8 cellular contexts compared by ENCODE assay signal in the genomic region with DNA sequence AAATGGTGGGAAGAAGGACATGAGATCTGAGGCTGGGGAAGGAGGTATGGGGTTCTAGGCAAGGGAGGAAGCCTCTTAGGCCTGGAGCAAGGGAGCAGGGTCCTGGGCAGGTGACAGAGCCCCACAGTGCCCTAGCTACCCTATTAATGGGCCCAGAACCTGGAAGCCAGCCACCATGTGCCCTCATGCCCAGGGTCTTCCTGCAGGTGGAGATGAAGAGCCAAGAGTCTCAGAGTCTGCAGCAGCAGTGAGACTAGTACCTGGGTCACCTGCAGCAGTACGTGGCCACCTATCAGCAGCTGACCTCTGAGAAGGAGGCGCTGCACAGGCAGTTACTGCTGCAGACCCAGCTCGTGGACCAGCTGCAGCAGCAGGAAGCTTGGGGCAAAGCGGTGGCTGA.
DNase-seq lines count a peak whose midpoint lies in the region; ATAC-seq, FAIRE-seq and TF ChIP-seq lines count a peak whose summit lies in the region.
"Not testable (repeated sequence)": the region's sequence is repeated elsewhere in the genome, so short reads cannot be mapped to it uniquely, and the experiment has no call there.

No MANE protein-coding gene starts in this region.

- TF ChIP-seq CTCF in Loucy (conservative IDR thresholded peaks at IDR 0.05; ENCODE audit: low read length), result peak; percentile 23; the same call in 1 of the 2 replicates
- peak; percentile 28 for TF ChIP-seq CTCF in RWPE2 (IDR thresholded peaks at IDR 0.05; ENCODE audit: poor library complexity, severe bottlenecking)
- not testable (repeated sequence) for TF ChIP-seq CTCF in H1 (IDR thresholded peaks at IDR 0.05; ENCODE audit: control extremely low read depth in 1 of 3, insufficient read depth in 1 of 3, low read depth in 1 of 3, low read length in 3 of 3); lung (IDR thresholded peaks at IDR 0.05; ENCODE audit: control extremely low read depth, extremely low read depth); type B pancreatic cell (conservative IDR thresholded peaks at IDR 0.05)

- WGBS in H1 (ENCODE audit: extremely low coverage in 1 of 2, insufficient coverage in 1 of 2, insufficient read length in 1 of 2, insufficient replicate concordance in 2 of 2, low coverage in 1 of 2, low lambda C conversion rate in 2 of 2, missing lambda C conversion rate in 1 of 2), 2 experiments, result 59% methylated on average over 4 of the region's 4 CpGs; no CpG with 5 or more reads in 1 of the 2 experiments
- WGBS in lung, 2 donors, result 71 to 72% methylated on average over 2 to 4 of the region's 4 CpGs

- not testable (repeated sequence) for H4K5ac ChIP-seq in H1 (ENCODE audit: insufficient read length, low read depth, low read length)

- H3K4me3 Mint-ChIP-seq in activated CD4-positive, alpha-beta memory T cell treated with anti-CD3 and anti-CD28 coated beads, Interleukin-2, amount 10 ng/mL, durations not matched to agents 7 days and 5 days; type B pancreatic cell: not testable (repeated sequence)

- H3K36me3 Mint-ChIP-seq in activated CD4-positive, alpha-beta memory T cell treated with anti-CD3 and anti-CD28 coated beads, Interleukin-2, amount 10 ng/mL, durations not matched to agents 7 days and 5 days (ENCODE audit: low read depth); type B pancreatic cell: not testable (repeated sequence)

- not testable (repeated sequence) for H3K23me2 ChIP-seq in H1 (ENCODE audit: low read depth, low read length)

- H3K9me2 ChIP-seq in Loucy (replicated peaks; ENCODE audit: low read depth, low read length), result not testable (repeated sequence)

- not testable (repeated sequence) for H2BK120ac ChIP-seq in H1 (replicated peaks; ENCODE audit: low read depth, low read length)

- CTCF ChIA-PET in activated CD4-positive, alpha-beta memory T cell treated with anti-CD3 and anti-CD28 coated beads, Interleukin-2, amount 10 ng/mL, durations not matched to agents 7 days and 5 days (lab: Charles Lee), result not testable (repeated sequence)
- CTCF ChIA-PET in H1 (lab: Charles Lee; ENCODE audit: partially characterized antibody), result interaction anchor here (0.6 to 3.1 kb wide), 9 partner anchors 9 to 312 kb away, joined by 3 to 13 read pairs (median 5); a partner anchor contains a TSS

- not testable (repeated sequence) for H3K79me2 ChIP-seq in Loucy (ENCODE audit: insufficient read depth, low read length); H1 (ENCODE audit: control insufficient read depth in 1 of 2, insufficient read depth in 2 of 2, low read length in 2 of 2)

- POLR2A ChIA-PET in activated CD4-positive, alpha-beta memory T cell treated with anti-CD3 and anti-CD28 coated beads, Interleukin-2, amount 10 ng/mL, durations not matched to agents 7 days and 5 days (lab: Charles Lee); H1 (lab: Charles Lee; ENCODE audit: partially characterized antibody): not testable (repeated sequence)

- not testable (repeated sequence) for H4K91ac ChIP-seq in H1 (replicated peaks; ENCODE audit: insufficient read length, low read length)

- H3K4ac ChIP-seq in H1 (replicated peaks; ENCODE audit: insufficient read length, low read depth, low read length), result not testable (repeated sequence)

- TF ChIP-seq RAD21 in H1 (IDR thresholded peaks at IDR 0.05 in 1 of 2, conservative IDR thresholded peaks at IDR 0.05 in 1 of 2; ENCODE audit: low read depth in 2 of 2, low read length in 2 of 2), result not testable (repeated sequence)

- H3K4me1 ChIP-seq in Loucy (ENCODE audit: insufficient read depth, low read length, poor library complexity, severe bottlenecking); RWPE2 (ENCODE audit: insufficient read depth, poor library complexity, severe bottlenecking); H1 (replicated peaks in 1 of 4; ENCODE audit: control insufficient read depth in 3 of 4, insufficient read depth in 4 of 4, low read length in 3 of 4); lung (ENCODE audit: control insufficient read depth in 2 of 2, insufficient read depth in 2 of 2, low read length in 2 of 2): not testable (repeated sequence)

- H3K9ac ChIP-seq in Loucy (ENCODE audit: low read depth, low read length, poor library complexity, severe bottlenecking); H1 (replicated peaks in 1 of 4; ENCODE audit: extremely low read depth in 1 of 4, low read depth in 3 of 4, low read length in 3 of 4): not testable (repeated sequence)

- TF ChIP-seq EP300 in H1 (IDR thresholded peaks at IDR 0.05; ENCODE audit: borderline replicate concordance in 1 of 2, low read depth in 2 of 2, low read length in 2 of 2), result not testable (repeated sequence)

- peaks cover 30% of the 10 kb centered on the region for H3K27me3 Mint-ChIP-seq in activated CD4-positive, alpha-beta memory T cell treated with anti-CD3 and anti-CD28 coated beads, Interleukin-2, amount 10 ng/mL, durations not matched to agents 7 days and 5 days
- H3K27me3 Mint-ChIP-seq in type B pancreatic cell, result peaks cover 31% of the 10 kb centered on the region

- not testable (repeated sequence) for H3K36me3 ChIP-seq in Loucy (ENCODE audit: insufficient read depth, low read length); RWPE2 (ENCODE audit: low read depth); H1 (ENCODE audit: control insufficient read depth in 2 of 4, insufficient read depth in 4 of 4, low read length in 3 of 4); lung (ENCODE audit: control insufficient read depth in 2 of 2, insufficient read depth in 2 of 2, low read length in 2 of 2)

- FAIRE-seq in GM19239 (lab: Jason Lieb, UNC), result peak; percentile 11
- not testable (repeated sequence) for FAIRE-seq in H1 (lab: Jason Lieb, UNC)

- not testable (repeated sequence) for DNase-seq in GM19239 (ENCODE audit: insufficient read length, low spot score)
- DNase-seq in NCI-H69 (lab: John Stamatoyannopoulos, UW) (peak; percentile 8), RWPE2 (ENCODE audit: low spot score) (peak; percentile 17), H1 (ENCODE audit: low read depth in 1 of 2, low spot score in 2 of 2) (peak in 1 of 2 experiments; percentile 43), lung (ENCODE audit: low spot score) (peak; percentile 20), type B pancreatic cell (ENCODE audit: extremely low spot score, unreplicated experiment) (peak; percentile 15)
- peak; percentile 5 for DNase-seq in activated CD4-positive, alpha-beta memory T cell treated with anti-CD3 and anti-CD28 coated beads, Interleukin-2, amount 10 ng/mL, durations not matched to agents 7 days and 5 days

- H4K8ac ChIP-seq in H1 (ENCODE audit: extremely low read depth, insufficient read depth, low read length), result not testable (repeated sequence)

- not testable (repeated sequence) for H4K20me1 ChIP-seq in Loucy (ENCODE audit: insufficient read depth, low read length, poor library complexity, severe bottlenecking); H1 (replicated peaks in 1 of 2; ENCODE audit: control insufficient read depth in 1 of 2, insufficient read depth in 2 of 2, low read length in 2 of 2)

- TF ChIP-seq POLR2A in H1 (IDR thresholded peaks at IDR 0.05; ENCODE audit: control extremely low read depth in 1 of 2, low read depth in 2 of 2, low read length in 2 of 2), result not testable (repeated sequence)

- H2AK5ac ChIP-seq in H1 (ENCODE audit: low read depth, low read length), result not testable (repeated sequence)

- H2BK20ac ChIP-seq in H1 (ENCODE audit: low read length), result not testable (repeated sequence)

- H3K4me3 ChIP-seq in Loucy (ENCODE audit: low read length, poor library complexity, severe bottlenecking); RWPE2 (ENCODE audit: severe bottlenecking); H1 (ENCODE audit: extremely low read depth in 1 of 4, insufficient read depth in 2 of 4, low read depth in 3 of 4, low read length in 4 of 4); lung: not testable (repeated sequence)

- H3K27ac Mint-ChIP-seq in activated CD4-positive, alpha-beta memory T cell treated with anti-CD3 and anti-CD28 coated beads, Interleukin-2, amount 10 ng/mL, durations not matched to agents 7 days and 5 days; type B pancreatic cell: not testable (repeated sequence)

- H3K18ac ChIP-seq in H1 (ENCODE audit: extremely low read depth, low read length), result not testable (repeated sequence)

- H3K23ac ChIP-seq in H1 (ENCODE audit: insufficient read length), result not testable (repeated sequence)

- H3K9me3 ChIP-seq in Loucy (ENCODE audit: insufficient read depth, low read depth, low read length); RWPE2 (ENCODE audit: severe bottlenecking); H1 (ENCODE audit: insufficient read depth in 2 of 2, low read depth in 1 of 2, low read length in 1 of 2); lung (ENCODE audit: control insufficient read depth in 2 of 2, insufficient read depth in 1 of 2, low read length in 1 of 2): not testable (repeated sequence)

- not testable (repeated sequence) for H2AFZ ChIP-seq in Loucy (ENCODE audit: low read length); H1 (ENCODE audit: low read length)

- H3K4me2 ChIP-seq in Loucy (ENCODE audit: low read depth, low read length, poor library complexity, severe bottlenecking); H1 (ENCODE audit: insufficient read depth in 1 of 2, low read depth in 2 of 2, low read length in 2 of 2): not testable (repeated sequence)

- ATAC-seq in RWPE2 (ENCODE audit: low read depth); lung (ENCODE audit: insufficient read depth, low FRiP score): not testable (repeated sequence)

- H2BK5ac ChIP-seq in H1 (ENCODE audit: low read depth, low read length), result not testable (repeated sequence)

- H3K14ac ChIP-seq in H1 (ENCODE audit: insufficient read length), result not testable (repeated sequence)

- not testable (repeated sequence) for H3K27me3 ChIP-seq in Loucy (ENCODE audit: insufficient read depth, low read length, poor library complexity, severe bottlenecking); RWPE2 (ENCODE audit: insufficient read depth, poor library complexity, severe bottlenecking); H1 (replicated peaks in 1 of 4; ENCODE audit: control insufficient read depth in 3 of 4, extremely low read depth in 1 of 4, insufficient read depth in 3 of 4, low read length in 3 of 4); lung (ENCODE audit: control insufficient read depth, insufficient read depth)

- H3K79me1 ChIP-seq in H1 (ENCODE audit: low read depth, low read length), result not testable (repeated sequence)

- not testable (repeated sequence) for H2BK12ac ChIP-seq in H1 (ENCODE audit: low read depth, low read length)

- H3K27ac ChIP-seq in RWPE2 (ENCODE audit: poor library complexity, severe bottlenecking); H1 (ENCODE audit: low read depth, low read length); lung (ENCODE audit: low read depth in 1 of 2, low read length in 1 of 2): not testable (repeated sequence)

- peaks cover 10% of the 10 kb centered on the region for H3K4me1 Mint-ChIP-seq in activated CD4-positive, alpha-beta memory T cell treated with anti-CD3 and anti-CD28 coated beads, Interleukin-2, amount 10 ng/mL, durations not matched to agents 7 days and 5 days
- H3K4me1 Mint-ChIP-seq in type B pancreatic cell (ENCODE audit: unreplicated experiment), result not testable (repeated sequence)

- H3F3A ChIP-seq in Loucy (ENCODE audit: low read depth), result not testable (repeated sequence)

- H2BK15ac ChIP-seq in H1 (ENCODE audit: low read length), result not testable (repeated sequence)

- H3K9me3 Mint-ChIP-seq in activated CD4-positive, alpha-beta memory T cell treated with anti-CD3 and anti-CD28 coated beads, Interleukin-2, amount 10 ng/mL, durations not matched to agents 7 days and 5 days; type B pancreatic cell: not testable (repeated sequence)

- H3K56ac ChIP-seq in H1 (replicated peaks; ENCODE audit: insufficient read length, low read depth, low read length), result not testable (repeated sequence)
